ENCODE assay signal across 10 cellular contexts in genomic region chr1:117658676-117659075, GRCh38. TPM values are rescaled to one million over a fixed set of nuclear protein-coding genes. Genes with fewer than 3 reads are reported as not detected.
DNase-seq lines count a peak whose midpoint lies in the region; ATAC-seq and TF ChIP-seq lines count a peak whose summit lies in the region.
"Had no signal": no experiment of that assay in that cellular context is flagged by ENCODE, and none has a peak within 500 bp of the region (broad histone marks: within the 10 kb centered on the region; RNA-seq: fewer than 3 reads in every experiment).

No MANE protein-coding gene starts in this region.

- no peak for TF ChIP-seq CTCF in brain microvascular endothelial cell (IDR thresholded peaks at IDR 0.05; ENCODE audit: low read depth, low read length, missing control alignments)

- in situ Hi-C loops in brain microvascular endothelial cell (cut with HindIII; ENCODE audit: low pct_ligation_motif_present, low sequenced_read_pairs): no loop called here

- no peaks in the 10 kb centered on the region for H3K36me3 ChIP-seq in brain microvascular endothelial cell (replicated peaks)
- H3K36me3 ChIP-seq: thoracic aorta had no signal

- peak; percentile 35 for ATAC-seq in GM21529 (IDR thresholded peaks at IDR 0.05; ENCODE audit: unreplicated experiment)
- peak; percentile 57 for ATAC-seq in stimulated activated naive CD8-positive, alpha-beta T cell treated with anti-CD3 and anti-CD28 coated beads, Interleukin-15, amount 100 ng/mL, for 72 hours

- H3K27me3 Mint-ChIP-seq in activated naive CD8-positive, alpha-beta T cell treated with anti-CD3 and anti-CD28 coated beads for 36 hours: peaks cover 61% of the 10 kb centered on the region
- H3K27me3 Mint-ChIP-seq in stimulated activated naive CD8-positive, alpha-beta T cell treated with anti-CD3 and anti-CD28 coated beads, Interleukin-15, amount 100 ng/mL, for 72 hours: peaks cover 32% of the 10 kb centered on the region

- DNase-seq in T follicular helper cell (ENCODE audit: low read depth): peak; percentile 75
- DNase-seq in activated naive CD8-positive, alpha-beta T cell treated with anti-CD3 and anti-CD28 coated beads for 36 hours: peak; percentile 69
- peak; percentile 57 to 77 for DNase-seq in stimulated activated naive CD8-positive, alpha-beta T cell treated with anti-CD3 and anti-CD28 coated beads, Interleukin-15, amount 100 ng/mL, for 72 hours
- DNase-seq in COR-L47 (lab: John Stamatoyannopoulos, UW): no peak
- DNase-seq in brain microvascular endothelial cell: no peak
- DNase-seq in A172 (ENCODE audit: low spot score): no peak
- DNase-seq: SHP77 had no signal

- H3K27ac ChIP-seq in brain microvascular endothelial cell: no peak overlapping the region
- H3K27ac ChIP-seq: thoracic aorta had no signal

- H3K27me3 ChIP-seq in brain microvascular endothelial cell (replicated peaks): peaks cover 1% of the 10 kb centered on the region

- H3K4me3 ChIP-seq in brain microvascular endothelial cell (ENCODE audit: low read depth, low read length): no peak overlapping the region
- H3K4me3 ChIP-seq: thoracic aorta had no signal

- H3K27ac Mint-ChIP-seq in activated naive CD8-positive, alpha-beta T cell treated with anti-CD3 and anti-CD28 coated beads for 36 hours: peak overlapping the region; percentile 14
- peak overlapping the region in 1 of 2 donors; percentile 81 for H3K27ac Mint-ChIP-seq in stimulated activated naive CD8-positive, alpha-beta T cell treated with anti-CD3 and anti-CD28 coated beads, Interleukin-15, amount 100 ng/mL, for 72 hours
- H3K27ac Mint-ChIP-seq: brain had no signal

- peaks cover 7% of the 10 kb centered on the region for H3K9me3 Mint-ChIP-seq in activated naive CD8-positive, alpha-beta T cell treated with anti-CD3 and anti-CD28 coated beads for 36 hours
- H3K9me3 Mint-ChIP-seq in stimulated activated naive CD8-positive, alpha-beta T cell treated with anti-CD3 and anti-CD28 coated beads, Interleukin-15, amount 100 ng/mL, for 72 hours: peaks cover 9 to 10% of the 10 kb centered on the region in 2 donors

- no peak overlapping the region for H3K4me3 Mint-ChIP-seq in activated naive CD8-positive, alpha-beta T cell treated with anti-CD3 and anti-CD28 coated beads for 36 hours
- peak overlapping the region; percentile 42 to 71 for H3K4me3 Mint-ChIP-seq in stimulated activated naive CD8-positive, alpha-beta T cell treated with anti-CD3 and anti-CD28 coated beads, Interleukin-15, amount 100 ng/mL, for 72 hours
- H3K4me3 Mint-ChIP-seq: brain had no signal

- peaks cover 91% of the 10 kb centered on the region for H3K4me1 Mint-ChIP-seq in activated naive CD8-positive, alpha-beta T cell treated with anti-CD3 and anti-CD28 coated beads for 36 hours
- peaks cover 96% of the 10 kb centered on the region for H3K4me1 Mint-ChIP-seq in stimulated activated naive CD8-positive, alpha-beta T cell treated with anti-CD3 and anti-CD28 coated beads, Interleukin-15, amount 100 ng/mL, for 72 hours

- H3K36me3 Mint-ChIP-seq in activated naive CD8-positive, alpha-beta T cell treated with anti-CD3 and anti-CD28 coated beads for 36 hours: peaks cover 16% of the 10 kb centered on the region
- H3K36me3 Mint-ChIP-seq: brain had no signal

RNA-seq across cellular contexts. Expression of gene TENT5C, which starts 52.8 kb away (rescaled TPM):
- 1 to 10 TPM; 4.2 TPM for total RNA-seq in activated naive CD8-positive, alpha-beta T cell treated with anti-CD3 and anti-CD28 coated beads for 36 hours
- total RNA-seq in A172 (2014; rRNA removed; shearing (Covaris generic)): 0.12 and 0.31 TPM in 2 replicates

Comparison
In these comparisons a context has a peak if more than half of its experiments do, and no peak if none do; other contexts are left out.
1. DNase-seq: peak in T follicular helper cell (single experiment), activated naive CD8-positive, alpha-beta T cell treated with anti-CD3 and anti-CD28 coated beads for 36 hours (single experiment) and stimulated activated naive CD8-positive, alpha-beta T cell treated with anti-CD3 and anti-CD28 coated beads, Interleukin-15, amount 100 ng/mL, for 72 hours (2 of 2); none in COR-L47 (single experiment), brain microvascular endothelial cell (single experiment) and A172 (single experiment).